1 cellular context compared by ENCODE assay signal in the genomic region with DNA sequence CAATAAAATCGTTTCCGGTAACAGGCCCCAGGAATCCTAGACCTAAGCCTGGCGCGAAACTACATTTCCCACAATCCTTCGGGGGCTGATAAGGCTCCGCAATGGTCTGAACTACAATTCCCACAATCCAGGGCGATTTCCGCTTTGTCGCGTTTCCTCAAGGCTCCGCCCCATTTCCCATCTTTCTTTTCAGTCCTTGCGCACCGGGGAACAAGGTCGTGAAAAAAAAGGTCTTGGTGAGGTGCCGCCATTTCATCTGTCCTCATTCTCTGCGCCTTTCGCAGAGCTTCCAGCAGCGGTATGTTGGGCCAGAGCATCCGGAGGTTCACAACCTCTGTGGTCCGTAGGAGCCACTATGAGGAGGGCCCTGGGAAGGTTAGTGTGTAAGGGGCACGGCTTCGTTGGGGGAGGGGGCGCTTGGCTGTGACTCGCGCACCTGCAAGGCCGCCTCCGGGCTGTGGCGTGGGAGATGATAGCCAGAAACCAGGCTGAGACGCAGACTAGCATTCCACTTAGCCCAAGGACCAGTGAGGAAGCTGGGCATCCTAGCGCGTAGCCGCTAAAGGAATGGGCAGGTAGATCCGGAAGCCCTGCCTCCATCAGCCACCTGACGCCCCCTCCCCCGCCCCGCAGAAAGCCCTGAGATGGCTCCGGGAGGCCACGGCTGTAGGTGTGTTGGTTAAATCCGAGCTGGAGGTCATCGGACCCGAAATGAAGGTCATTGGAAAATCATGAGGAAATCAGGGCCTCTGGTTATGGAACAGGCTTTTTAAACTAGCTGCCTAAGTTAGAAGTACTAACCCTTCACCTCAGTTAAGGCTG.
TF ChIP-seq lines count a peak whose summit lies in the region.

A gene with protein sequence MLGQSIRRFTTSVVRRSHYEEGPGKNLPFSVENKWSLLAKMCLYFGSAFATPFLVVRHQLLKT (plus strand): TSS at position 186 of the 822 bp plus-strand sequence. CDS start 115 bp downstream, at position 301.

TF ChIP-seq in K562, 482 proteins besides CTCF, POLR2A, EP300 and RAD21 (continued from another document and continues in another):
- TF ChIP-seq, protein P1, sequence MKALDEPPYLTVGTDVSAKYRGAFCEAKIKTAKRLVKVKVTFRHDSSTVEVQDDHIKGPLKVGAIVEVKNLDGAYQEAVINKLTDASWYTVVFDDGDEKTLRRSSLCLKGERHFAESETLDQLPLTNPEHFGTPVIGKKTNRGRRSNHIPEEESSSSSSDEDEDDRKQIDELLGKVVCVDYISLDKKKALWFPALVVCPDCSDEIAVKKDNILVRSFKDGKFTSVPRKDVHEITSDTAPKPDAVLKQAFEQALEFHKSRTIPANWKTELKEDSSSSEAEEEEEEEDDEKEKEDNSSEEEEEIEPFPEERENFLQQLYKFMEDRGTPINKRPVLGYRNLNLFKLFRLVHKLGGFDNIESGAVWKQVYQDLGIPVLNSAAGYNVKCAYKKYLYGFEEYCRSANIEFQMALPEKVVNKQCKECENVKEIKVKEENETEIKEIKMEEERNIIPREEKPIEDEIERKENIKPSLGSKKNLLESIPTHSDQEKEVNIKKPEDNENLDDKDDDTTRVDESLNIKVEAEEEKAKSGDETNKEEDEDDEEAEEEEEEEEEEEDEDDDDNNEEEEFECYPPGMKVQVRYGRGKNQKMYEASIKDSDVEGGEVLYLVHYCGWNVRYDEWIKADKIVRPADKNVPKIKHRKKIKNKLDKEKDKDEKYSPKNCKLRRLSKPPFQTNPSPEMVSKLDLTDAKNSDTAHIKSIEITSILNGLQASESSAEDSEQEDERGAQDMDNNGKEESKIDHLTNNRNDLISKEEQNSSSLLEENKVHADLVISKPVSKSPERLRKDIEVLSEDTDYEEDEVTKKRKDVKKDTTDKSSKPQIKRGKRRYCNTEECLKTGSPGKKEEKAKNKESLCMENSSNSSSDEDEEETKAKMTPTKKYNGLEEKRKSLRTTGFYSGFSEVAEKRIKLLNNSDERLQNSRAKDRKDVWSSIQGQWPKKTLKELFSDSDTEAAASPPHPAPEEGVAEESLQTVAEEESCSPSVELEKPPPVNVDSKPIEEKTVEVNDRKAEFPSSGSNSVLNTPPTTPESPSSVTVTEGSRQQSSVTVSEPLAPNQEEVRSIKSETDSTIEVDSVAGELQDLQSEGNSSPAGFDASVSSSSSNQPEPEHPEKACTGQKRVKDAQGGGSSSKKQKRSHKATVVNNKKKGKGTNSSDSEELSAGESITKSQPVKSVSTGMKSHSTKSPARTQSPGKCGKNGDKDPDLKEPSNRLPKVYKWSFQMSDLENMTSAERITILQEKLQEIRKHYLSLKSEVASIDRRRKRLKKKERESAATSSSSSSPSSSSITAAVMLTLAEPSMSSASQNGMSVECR (CRISPR knock-in tag; IDR thresholded peaks at IDR 0.05): peak; percentile 70
- TF ChIP-seq, protein P2, sequence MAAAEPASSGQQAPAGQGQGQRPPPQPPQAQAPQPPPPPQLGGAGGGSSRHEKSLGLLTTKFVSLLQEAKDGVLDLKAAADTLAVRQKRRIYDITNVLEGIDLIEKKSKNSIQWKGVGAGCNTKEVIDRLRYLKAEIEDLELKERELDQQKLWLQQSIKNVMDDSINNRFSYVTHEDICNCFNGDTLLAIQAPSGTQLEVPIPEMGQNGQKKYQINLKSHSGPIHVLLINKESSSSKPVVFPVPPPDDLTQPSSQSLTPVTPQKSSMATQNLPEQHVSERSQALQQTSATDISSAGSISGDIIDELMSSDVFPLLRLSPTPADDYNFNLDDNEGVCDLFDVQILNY (CRISPR knock-in tag; IDR thresholded peaks at IDR 0.05): no peak
- TF ChIP-seq NUFIP1 (IDR thresholded peaks at IDR 0.05; ENCODE audit: partially characterized antibody) (no peak), JUN (IDR thresholded peaks at IDR 0.05; ENCODE audit: borderline replicate concordance, low read depth, low read length) (0 out of 2 replicates have a peak, but pooled peaks have one; percentile 22), JUN (CRISPR knock-in tag; IDR thresholded peaks at IDR 0.05; ENCODE audit: borderline replicate concordance) (no peak), HNRNPLL (IDR thresholded peaks at IDR 0.05; ENCODE audit: low read depth, low read length, poor library complexity, severe bottlenecking) (peak; percentile 37), XRCC5 (IDR thresholded peaks at IDR 0.05; ENCODE audit: low read depth, low read length) (peak; percentile 58; the same call in 1 of the 2 replicates), GTF2E2 (tag; IDR thresholded peaks at IDR 0.05) (peak; percentile 87), MAFK (IDR thresholded peaks at IDR 0.05; ENCODE audit: low read length) (0 out of 2 replicates have a peak, but pooled peaks have one; percentile 19), FOXJ2 (tag; IDR thresholded peaks at IDR 0.05) (peak; percentile 78; the same call in 1 of the 2 replicates), POU5F1 (IDR thresholded peaks at IDR 0.05; ENCODE audit: borderline replicate concordance, low read depth, low read length, partially characterized antibody) (peak; percentile 36), KDM5B (IDR thresholded peaks at IDR 0.05; ENCODE audit: insufficient replicate concordance, low read depth, low read length) (peak; percentile 81), NFIC (IDR thresholded peaks at IDR 0.05) (0 out of 2 replicates have a peak, but pooled peaks have one; percentile 21), ETV1 (tag; conservative IDR thresholded peaks at IDR 0.05; ENCODE audit: low read depth) (peak; percentile 79), YY1 (IDR thresholded peaks at IDR 0.05; ENCODE audit: borderline replicate concordance in 1 of 3, control insufficient read depth in 1 of 3, extremely low read depth in 1 of 3, insufficient read depth in 3 of 3, insufficient read length in 1 of 3, insufficient replicate concordance in 2 of 3, low read depth in 1 of 3, low read length in 2 of 3) (peak; percentile 32 to 88 (median 79)), PTBP1 (IDR thresholded peaks at IDR 0.05; ENCODE audit: low read depth, low read length) (0 out of 2 replicates have a peak, but pooled peaks have one; percentile 21), HCFC1 (IDR thresholded peaks at IDR 0.05; ENCODE audit: low read depth, low read length) (peak; percentile 99), ZC3H11A (IDR thresholded peaks at IDR 0.05; ENCODE audit: low read depth, low read length) (0 out of 2 replicates have a peak, but pooled peaks have one; percentile 51), CEBPG (CRISPR knock-in tag; IDR thresholded peaks at IDR 0.05) (no peak), CEBPG (tag; conservative IDR thresholded peaks at IDR 0.05 in 1 of 2, IDR thresholded peaks at IDR 0.05 in 1 of 2) (no peak), SUPT5H (IDR thresholded peaks at IDR 0.05) (peak; percentile 96), SIX5 (IDR thresholded peaks at IDR 0.05; ENCODE audit: borderline replicate concordance in 1 of 2, insufficient read depth in 1 of 2, low read depth in 1 of 2, low read length in 2 of 2) (peak; percentile 98 to 99), FOXA1 (IDR thresholded peaks at IDR 0.05; ENCODE audit: borderline replicate concordance) (no peak), EGR1 (conservative IDR thresholded peaks at IDR 0.05) (peak; percentile 54), SIN3A (IDR thresholded peaks at IDR 0.05; ENCODE audit: borderline replicate concordance in 2 of 2, control insufficient read depth in 1 of 2, low read depth in 2 of 2, low read length in 2 of 2) (peak in 1 of 2 experiments; percentile 44; a peak in 1 of 4 replicates), MAFF (IDR thresholded peaks at IDR 0.05; ENCODE audit: low read length) (0 out of 2 replicates have a peak, but pooled peaks have one; percentile 3), E2F3 (CRISPR knock-in tag; IDR thresholded peaks at IDR 0.05) (peak; percentile 35; the same call in 1 of the 2 replicates), ZNF197 (CRISPR knock-in tag; IDR thresholded peaks at IDR 0.05; ENCODE audit: low read depth) (peak; percentile 94), SMAD4 (CRISPR knock-in tag; conservative IDR thresholded peaks at IDR 0.05) (0 out of 2 replicates have a peak, but pooled peaks have one; percentile 5), ETV5 (CRISPR knock-in tag; IDR thresholded peaks at IDR 0.05; ENCODE audit: low read depth) (peak; percentile 76; the same call in 1 of the 2 replicates), SPI1 (IDR thresholded peaks at IDR 0.05; ENCODE audit: borderline replicate concordance, low read depth, low read length) (peak; percentile 65; the same call in 1 of the 2 replicates), ELF1 (tag; IDR thresholded peaks at IDR 0.05) (peak; percentile 100), CXXC5 (CRISPR knock-in tag; IDR thresholded peaks at IDR 0.05) (peak; percentile 82)
- TF ChIP-seq, protein P3, sequence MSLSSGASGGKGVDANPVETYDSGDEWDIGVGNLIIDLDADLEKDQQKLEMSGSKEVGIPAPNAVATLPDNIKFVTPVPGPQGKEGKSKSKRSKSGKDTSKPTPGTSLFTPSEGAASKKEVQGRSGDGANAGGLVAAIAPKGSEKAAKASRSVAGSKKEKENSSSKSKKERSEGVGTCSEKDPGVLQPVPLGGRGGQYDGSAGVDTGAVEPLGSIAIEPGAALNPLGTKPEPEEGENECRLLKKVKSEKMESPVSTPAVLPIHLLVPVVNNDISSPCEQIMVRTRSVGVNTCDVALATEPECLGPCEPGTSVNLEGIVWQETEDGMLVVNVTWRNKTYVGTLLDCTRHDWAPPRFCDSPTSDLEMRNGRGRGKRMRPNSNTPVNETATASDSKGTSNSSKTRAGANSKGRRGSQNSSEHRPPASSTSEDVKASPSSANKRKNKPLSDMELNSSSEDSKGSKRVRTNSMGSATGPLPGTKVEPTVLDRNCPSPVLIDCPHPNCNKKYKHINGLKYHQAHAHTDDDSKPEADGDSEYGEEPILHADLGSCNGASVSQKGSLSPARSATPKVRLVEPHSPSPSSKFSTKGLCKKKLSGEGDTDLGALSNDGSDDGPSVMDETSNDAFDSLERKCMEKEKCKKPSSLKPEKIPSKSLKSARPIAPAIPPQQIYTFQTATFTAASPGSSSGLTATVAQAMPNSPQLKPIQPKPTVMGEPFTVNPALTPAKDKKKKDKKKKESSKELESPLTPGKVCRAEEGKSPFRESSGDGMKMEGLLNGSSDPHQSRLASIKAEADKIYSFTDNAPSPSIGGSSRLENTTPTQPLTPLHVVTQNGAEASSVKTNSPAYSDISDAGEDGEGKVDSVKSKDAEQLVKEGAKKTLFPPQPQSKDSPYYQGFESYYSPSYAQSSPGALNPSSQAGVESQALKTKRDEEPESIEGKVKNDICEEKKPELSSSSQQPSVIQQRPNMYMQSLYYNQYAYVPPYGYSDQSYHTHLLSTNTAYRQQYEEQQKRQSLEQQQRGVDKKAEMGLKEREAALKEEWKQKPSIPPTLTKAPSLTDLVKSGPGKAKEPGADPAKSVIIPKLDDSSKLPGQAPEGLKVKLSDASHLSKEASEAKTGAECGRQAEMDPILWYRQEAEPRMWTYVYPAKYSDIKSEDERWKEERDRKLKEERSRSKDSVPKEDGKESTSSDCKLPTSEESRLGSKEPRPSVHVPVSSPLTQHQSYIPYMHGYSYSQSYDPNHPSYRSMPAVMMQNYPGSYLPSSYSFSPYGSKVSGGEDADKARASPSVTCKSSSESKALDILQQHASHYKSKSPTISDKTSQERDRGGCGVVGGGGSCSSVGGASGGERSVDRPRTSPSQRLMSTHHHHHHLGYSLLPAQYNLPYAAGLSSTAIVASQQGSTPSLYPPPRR (CRISPR knock-in tag; IDR thresholded peaks at IDR 0.05; ENCODE audit: borderline replicate concordance): no peak
- TF ChIP-seq, protein P4, sequence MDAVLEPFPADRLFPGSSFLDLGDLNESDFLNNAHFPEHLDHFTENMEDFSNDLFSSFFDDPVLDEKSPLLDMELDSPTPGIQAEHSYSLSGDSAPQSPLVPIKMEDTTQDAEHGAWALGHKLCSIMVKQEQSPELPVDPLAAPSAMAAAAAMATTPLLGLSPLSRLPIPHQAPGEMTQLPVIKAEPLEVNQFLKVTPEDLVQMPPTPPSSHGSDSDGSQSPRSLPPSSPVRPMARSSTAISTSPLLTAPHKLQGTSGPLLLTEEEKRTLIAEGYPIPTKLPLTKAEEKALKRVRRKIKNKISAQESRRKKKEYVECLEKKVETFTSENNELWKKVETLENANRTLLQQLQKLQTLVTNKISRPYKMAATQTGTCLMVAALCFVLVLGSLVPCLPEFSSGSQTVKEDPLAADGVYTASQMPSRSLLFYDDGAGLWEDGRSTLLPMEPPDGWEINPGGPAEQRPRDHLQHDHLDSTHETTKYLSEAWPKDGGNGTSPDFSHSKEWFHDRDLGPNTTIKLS (IDR thresholded peaks at IDR 0.05; ENCODE audit: borderline replicate concordance, low read depth): peak; percentile 86
- TF ChIP-seq, protein P5, sequence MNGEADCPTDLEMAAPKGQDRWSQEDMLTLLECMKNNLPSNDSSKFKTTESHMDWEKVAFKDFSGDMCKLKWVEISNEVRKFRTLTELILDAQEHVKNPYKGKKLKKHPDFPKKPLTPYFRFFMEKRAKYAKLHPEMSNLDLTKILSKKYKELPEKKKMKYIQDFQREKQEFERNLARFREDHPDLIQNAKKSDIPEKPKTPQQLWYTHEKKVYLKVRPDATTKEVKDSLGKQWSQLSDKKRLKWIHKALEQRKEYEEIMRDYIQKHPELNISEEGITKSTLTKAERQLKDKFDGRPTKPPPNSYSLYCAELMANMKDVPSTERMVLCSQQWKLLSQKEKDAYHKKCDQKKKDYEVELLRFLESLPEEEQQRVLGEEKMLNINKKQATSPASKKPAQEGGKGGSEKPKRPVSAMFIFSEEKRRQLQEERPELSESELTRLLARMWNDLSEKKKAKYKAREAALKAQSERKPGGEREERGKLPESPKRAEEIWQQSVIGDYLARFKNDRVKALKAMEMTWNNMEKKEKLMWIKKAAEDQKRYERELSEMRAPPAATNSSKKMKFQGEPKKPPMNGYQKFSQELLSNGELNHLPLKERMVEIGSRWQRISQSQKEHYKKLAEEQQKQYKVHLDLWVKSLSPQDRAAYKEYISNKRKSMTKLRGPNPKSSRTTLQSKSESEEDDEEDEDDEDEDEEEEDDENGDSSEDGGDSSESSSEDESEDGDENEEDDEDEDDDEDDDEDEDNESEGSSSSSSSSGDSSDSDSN (IDR thresholded peaks at IDR 0.05; ENCODE audit: borderline replicate concordance in 1 of 2, low read depth in 2 of 2, low read length in 2 of 2): 0 out of 4 replicates have a peak, but pooled peaks of 1 of the 2 experiments have one; percentile 43
- TF ChIP-seq, protein P6, sequence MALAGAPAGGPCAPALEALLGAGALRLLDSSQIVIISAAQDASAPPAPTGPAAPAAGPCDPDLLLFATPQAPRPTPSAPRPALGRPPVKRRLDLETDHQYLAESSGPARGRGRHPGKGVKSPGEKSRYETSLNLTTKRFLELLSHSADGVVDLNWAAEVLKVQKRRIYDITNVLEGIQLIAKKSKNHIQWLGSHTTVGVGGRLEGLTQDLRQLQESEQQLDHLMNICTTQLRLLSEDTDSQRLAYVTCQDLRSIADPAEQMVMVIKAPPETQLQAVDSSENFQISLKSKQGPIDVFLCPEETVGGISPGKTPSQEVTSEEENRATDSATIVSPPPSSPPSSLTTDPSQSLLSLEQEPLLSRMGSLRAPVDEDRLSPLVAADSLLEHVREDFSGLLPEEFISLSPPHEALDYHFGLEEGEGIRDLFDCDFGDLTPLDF (CRISPR knock-in tag; IDR thresholded peaks at IDR 0.05): no peak
- TF ChIP-seq, protein P7, sequence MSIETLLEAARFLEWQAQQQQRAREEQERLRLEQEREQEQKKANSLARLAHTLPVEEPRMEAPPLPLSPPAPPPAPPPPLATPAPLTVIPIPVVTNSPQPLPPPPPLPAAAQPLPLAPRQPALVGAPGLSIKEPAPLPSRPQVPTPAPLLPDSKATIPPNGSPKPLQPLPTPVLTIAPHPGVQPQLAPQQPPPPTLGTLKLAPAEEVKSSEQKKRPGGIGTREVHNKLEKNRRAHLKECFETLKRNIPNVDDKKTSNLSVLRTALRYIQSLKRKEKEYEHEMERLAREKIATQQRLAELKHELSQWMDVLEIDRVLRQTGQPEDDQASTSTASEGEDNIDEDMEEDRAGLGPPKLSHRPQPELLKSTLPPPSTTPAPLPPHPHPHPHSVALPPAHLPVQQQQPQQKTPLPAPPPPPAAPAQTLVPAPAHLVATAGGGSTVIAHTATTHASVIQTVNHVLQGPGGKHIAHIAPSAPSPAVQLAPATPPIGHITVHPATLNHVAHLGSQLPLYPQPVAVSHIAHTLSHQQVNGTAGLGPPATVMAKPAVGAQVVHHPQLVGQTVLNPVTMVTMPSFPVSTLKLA (conservative IDR thresholded peaks at IDR 0.05): peak in 1 of 2 experiments; percentile 53; a peak in 2 of 4 replicates
